Comparison of ENCODE assay signal across 34 cellular contexts in the genomic region with DNA sequence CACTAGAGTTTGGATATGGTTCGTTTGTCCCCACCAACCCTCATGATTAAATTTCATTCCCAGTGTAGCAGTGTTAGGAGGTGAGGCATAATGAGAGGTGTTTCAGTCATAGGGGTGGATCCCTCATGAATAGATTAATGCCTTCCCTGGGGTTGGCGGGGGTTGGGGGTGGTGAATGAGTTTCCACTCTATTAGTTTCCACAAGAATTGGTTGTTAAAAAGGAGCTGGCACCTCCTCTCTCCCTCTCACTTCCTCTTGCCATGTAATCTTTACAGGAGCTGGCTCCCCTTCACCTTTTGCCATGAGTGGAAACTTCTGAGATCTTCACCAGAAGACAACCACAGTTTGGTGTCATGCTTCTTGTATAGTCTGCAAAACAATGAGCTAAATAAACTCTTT.
"Had no signal": no experiment of that assay in that cellular context is flagged by ENCODE, and none has a peak within 500 bp of the region (broad histone marks: within the 10 kb centered on the region; RNA-seq: fewer than 3 reads in every experiment).

No MANE protein-coding gene starts in this region.

- H3K4me3 Mint-ChIP-seq: activated CD4-positive, alpha-beta memory T cell treated with anti-CD3 and anti-CD28 coated beads for 36 hours; activated CD4-positive, alpha-beta T cell treated with anti-CD3 and anti-CD28 coated beads for 36 hours; activated CD4-positive, alpha-beta T cell treated with anti-CD3 and anti-CD28 coated beads, Interleukin-2, amount 10 ng/mL, durations not matched to agents 24 days and 14 days; activated naive CD8-positive, alpha-beta T cell; activated T-cell treated with anti-CD3 and anti-CD28 coated beads, Interleukin-2, amount 50 U/mL, for 24 hours; activated T-helper 17 cell treated with anti-CD3 and anti-CD28 coated beads, Interleukin-2, amount 50 U/mL, for 72 hours; effector memory CD8-positive, alpha-beta T cell; T-helper 17 cell; T-helper 2 cell treated with Interferon-gamma antibody and Interleukin-4, amounts not matched to agents 5 μg/mL and 100 μg/mL, for 36 hours had no signal

- H3K36me3 ChIP-seq: brain microvascular endothelial cell, esophagus muscularis mucosa, gastrocnemius medialis, heart left ventricle had no signal

- H3K27ac ChIP-seq: brain microvascular endothelial cell, esophagus muscularis mucosa, foreskin keratinocyte, gastrocnemius medialis, heart left ventricle had no signal

- H3K27me3 ChIP-seq: brain microvascular endothelial cell, esophagus muscularis mucosa, foreskin keratinocyte, gastrocnemius medialis, heart left ventricle had no signal

- H3K4me1 ChIP-seq: esophagus muscularis mucosa, gastrocnemius medialis had no signal

- H3K27me3 Mint-ChIP-seq: effector memory CD8-positive, alpha-beta T cell had no signal

- FAIRE-seq: astrocyte, bronchial epithelial cell, colon had no signal

- H3K9me3 Mint-ChIP-seq: activated CD4-positive, alpha-beta memory T cell treated with anti-CD3 and anti-CD28 coated beads for 36 hours; activated CD4-positive, alpha-beta T cell treated with anti-CD3 and anti-CD28 coated beads, Interleukin-2, amount 10 ng/mL, durations not matched to agents 24 days and 14 days; activated T-cell treated with anti-CD3 and anti-CD28 coated beads, Interleukin-2, amount 50 U/mL, for 24 hours; activated T-helper 17 cell treated with anti-CD3 and anti-CD28 coated beads, Interleukin-2, amount 50 U/mL, for 72 hours; effector memory CD8-positive, alpha-beta T cell; T-helper 2 cell treated with Interferon-gamma antibody and Interleukin-4, amounts not matched to agents 5 μg/mL and 100 μg/mL, for 36 hours had no signal

- DNase-seq: activated CD4-positive, alpha-beta memory T cell treated with anti-CD3 and anti-CD28 coated beads for 36 hours; activated CD4-positive, alpha-beta T cell treated with anti-CD3 and anti-CD28 coated beads for 36 hours; activated CD4-positive, alpha-beta T cell treated with anti-CD3 and anti-CD28 coated beads, Interleukin-2, amount 10 ng/mL, durations not matched to agents 24 days and 14 days; activated CD4-positive, CD25-positive, alpha-beta regulatory T cell; activated CD4-positive, CD25-positive, alpha-beta regulatory T cell treated with anti-CD3 and anti-CD28 coated beads, Interleukin-2, amount 50 U/mL, for 72 hours; activated CD8-positive, alpha-beta memory T cell treated with anti-CD3 and anti-CD28 coated beads, Interleukin-2, amount 50 U/mL, for 48 hours; activated effector memory CD4-positive, alpha-beta T cell treated with Interleukin-2 at 50 U/mL for 16 hours; activated gamma-delta T cell treated with Interleukin-2 at 50 U/mL for 16 hours; activated naive CD4-positive, alpha-beta T cell treated with anti-CD3 and anti-CD28 coated beads, Interleukin-2, amount 50 U/mL, for 16 hours; activated naive CD4-positive, alpha-beta T cell treated with Interleukin-2 at 50 U/mL for 16 hours; activated T-cell treated with anti-CD3 and anti-CD28 coated beads for 4 hours; activated T-cell treated with anti-CD3 and anti-CD28 coated beads, Interleukin-2, amount 50 U/mL, for 24 hours; amniotic stem cell; anterior cingulate cortex; brain microvascular endothelial cell; cortex of kidney; dermis blood vessel endothelial cell; effector CD4-positive, alpha-beta T cell; effector memory CD8-positive, alpha-beta T cell; erythroblast; foreskin keratinocyte; gastrocnemius medialis; glutamatergic neuron; heart left ventricle; T-helper 1 cell; T-helper 17 cell; T1000 had no signal

- H3K36me3 Mint-ChIP-seq: activated CD4-positive, alpha-beta memory T cell treated with anti-CD3 and anti-CD28 coated beads for 36 hours; activated naive CD8-positive, alpha-beta T cell had no signal

- H3K4me3 ChIP-seq: esophagus muscularis mucosa, gastrocnemius medialis, heart left ventricle had no signal

- H3K9me3 ChIP-seq: esophagus muscularis mucosa, gastrocnemius medialis, heart left ventricle had no signal

- ATAC-seq: activated CD4-positive, alpha-beta T cell treated with anti-CD3 and anti-CD28 coated beads for 36 hours; activated T-helper 17 cell treated with anti-CD3 and anti-CD28 coated beads, Interleukin-2, amount 50 U/mL, for 72 hours; effector memory CD8-positive, alpha-beta T cell; foreskin keratinocyte; gastrocnemius medialis; heart left ventricle; T-helper 17 cell had no signal

- H3K4me1 Mint-ChIP-seq: activated CD4-positive, alpha-beta T cell treated with anti-CD3 and anti-CD28 coated beads, Interleukin-2, amount 10 ng/mL, durations not matched to agents 24 days and 14 days; activated T-helper 17 cell treated with anti-CD3 and anti-CD28 coated beads, Interleukin-2, amount 50 U/mL, for 72 hours; T-helper 17 cell had no signal
